8 cellular contexts compared by ENCODE assay signal in genomic region chr6:159691963-159692287, GRCh38. TPM values are rescaled to one million over a fixed set of nuclear protein-coding genes. Genes with fewer than 3 reads are reported as not detected.
DNase-seq lines count a peak whose midpoint lies in the region; ATAC-seq and TF ChIP-seq lines count a peak whose summit lies in the region.

No MANE protein-coding gene starts in this region.

- peak overlapping the region; percentile 84 to 98 (median 94) for H3K4me3 ChIP-seq in Peyer's patch
- peak overlapping the region; percentile 79 to 97 for H3K4me3 ChIP-seq in esophagus (ENCODE audit: low read depth in 1 of 2, low read length in 2 of 2)

- H3K36me3 ChIP-seq in Peyer's patch (peaks cover 0 to 30% (median 0%) of the 10 kb centered on the region in 3 donors), esophagus (ENCODE audit: control insufficient read depth in 2 of 2, insufficient read depth in 2 of 2, low read length in 1 of 2) (peaks cover 3 to 6% of the 10 kb centered on the region in 2 donors)

- peak; percentile 20 for DNase-seq in GM13976 (ENCODE audit: low spot score)
- DNase-seq in Peyer's patch: peak in 1 of 3 donors; percentile 50
- peak; percentile 3 for DNase-seq in putamen (ENCODE audit: low spot score)
- DNase-seq in DMS79 (lab: John Stamatoyannopoulos, UW): no peak
- no peak for DNase-seq in COLO829 (ENCODE audit: low spot score)
- no peak for DNase-seq in amniotic stem cell (lab: John Stamatoyannopoulos, UW)

- H3K9me3 ChIP-seq in Peyer's patch: no peaks in the 10 kb centered on the region
- no peaks in the 10 kb centered on the region for H3K9me3 ChIP-seq in esophagus (ENCODE audit: control insufficient read depth in 2 of 2, insufficient read depth in 1 of 2, low read depth in 1 of 2, low read length in 1 of 2)

- H3K27ac ChIP-seq in Peyer's patch (peak overlapping the region; percentile 95 to 99 (median 98)), esophagus (ENCODE audit: low read depth in 2 of 2, low read length in 1 of 2) (peak overlapping the region; percentile 96 to 99)

- WGBS in esophagus, 2 donors: 16 to 26% methylated on average over 7 of the region's 7 CpGs

- TF ChIP-seq POLR2A in Peyer's patch (IDR thresholded peaks at IDR 0.05): no peak

- in situ Hi-C loops in GM13976 (cut with MboI; ENCODE audit: low sequenced_read_pairs, unreplicated experiment): loop anchor here (25.0 kb wide), 1 partner anchor 770 kb away; no protein-coding TSS in a partner anchor

- ATAC-seq in GM19395 (IDR thresholded peaks at IDR 0.05; ENCODE audit: unreplicated experiment): no peak

- H3K4me1 ChIP-seq in Peyer's patch (peaks cover 0 to 30% (median 3%) of the 10 kb centered on the region in 4 donors), esophagus (ENCODE audit: control insufficient read depth in 2 of 2, insufficient read depth in 2 of 2, low read length in 1 of 2) (peaks cover 0 to 4% of the 10 kb centered on the region in 2 donors)

- TF ChIP-seq CTCF in GM13976 (IDR thresholded peaks at IDR 0.05; ENCODE audit: borderline replicate concordance, control extremely low read depth, extremely low read depth, insufficient read depth, missing control alignments) (no peak), Peyer's patch (IDR thresholded peaks at IDR 0.05) (no peak)

- no peaks in the 10 kb centered on the region for H3K27me3 ChIP-seq in Peyer's patch
- no peaks in the 10 kb centered on the region for H3K27me3 ChIP-seq in esophagus (ENCODE audit: control insufficient read depth in 1 of 2, insufficient read depth in 2 of 2, low read length in 2 of 2)

RNA-seq across cellular contexts. Expression of gene SOD2, which starts 1.1 kb away (rescaled TPM):
- 100 to 1,000 TPM in 2 of 4 donors, 10 to 100 TPM in 2; 85.0 to 156 (median 103) TPM for total RNA-seq in Peyer's patch
- polyA plus RNA-seq in esophagus: 100 to 1,000 TPM in 1 of 2 donors, 10 to 100 TPM in 1; 79.1 to 167 TPM

RNA-seq across cellular contexts. Expression of gene WTAP, which starts 35.4 kb away (rescaled TPM):
- total RNA-seq in Peyer's patch: 100 to 1,000 TPM in 1 of 4 donors, 10 to 100 TPM in 3; 65.0 to 105 (median 88.5) TPM
- polyA plus RNA-seq in esophagus: 10 to 100 TPM; 55.8 to 75.6 TPM

Comparison
In these comparisons a context has a peak if more than half of its experiments do, and no peak if none do; other contexts are left out.
1. DNase-seq: peak in GM13976 (single experiment) and putamen (single experiment); none in DMS79 (single experiment), COLO829 (single experiment) and amniotic stem cell (single experiment).